Comparison of ENCODE assay signal across 12 cellular contexts in the genomic region with DNA sequence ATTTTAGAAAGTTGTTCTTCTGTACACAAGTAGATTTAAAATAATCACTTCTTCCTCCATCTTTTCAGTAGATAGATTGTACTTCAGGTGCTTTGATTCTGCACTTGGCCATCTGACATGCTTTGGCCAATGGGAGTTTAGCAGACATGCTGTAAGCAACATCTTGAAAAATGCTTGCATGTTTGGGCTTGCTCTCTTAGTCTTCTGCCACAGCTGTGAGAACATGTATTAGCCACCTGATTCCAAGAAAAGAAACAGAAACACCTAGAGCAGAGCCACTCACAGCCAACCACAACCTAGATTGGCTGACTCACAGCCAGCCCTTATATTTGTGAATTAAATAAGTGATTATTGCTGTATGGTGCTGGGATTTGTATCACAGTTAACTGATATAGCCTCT.
DNase-seq lines count a peak whose midpoint lies in the region; ATAC-seq and TF ChIP-seq lines count a peak whose summit lies in the region.
"Had no signal": no experiment of that assay in that cellular context is flagged by ENCODE, and none has a peak within 500 bp of the region (broad histone marks: within the 10 kb centered on the region; RNA-seq: fewer than 3 reads in every experiment).

No MANE protein-coding gene starts in this region.

- H3K9me3 Mint-ChIP-seq in activated T-helper 17 cell treated with anti-CD3 and anti-CD28 coated beads, Interleukin-2, amount 50 U/mL, for 72 hours: peaks cover 3% of the 10 kb centered on the region
- H3K9me3 Mint-ChIP-seq in immature natural killer cell: no peaks in the 10 kb centered on the region

- H3K4me1 Mint-ChIP-seq in activated T-helper 17 cell treated with anti-CD3 and anti-CD28 coated beads, Interleukin-2, amount 50 U/mL, for 72 hours: peaks cover 6% of the 10 kb centered on the region
- H3K4me1 Mint-ChIP-seq in immature natural killer cell: no peaks in the 10 kb centered on the region

- no peak overlapping the region for H3K27ac Mint-ChIP-seq in activated T-helper 17 cell treated with anti-CD3 and anti-CD28 coated beads, Interleukin-2, amount 50 U/mL, for 72 hours
- H3K27ac Mint-ChIP-seq in immature natural killer cell: no peak overlapping the region

- peak; percentile 97 for ATAC-seq in GM18867 (IDR thresholded peaks at IDR 0.05; ENCODE audit: unreplicated experiment)
- ATAC-seq in GM21390 (IDR thresholded peaks at IDR 0.05; ENCODE audit: unreplicated experiment): peak; percentile 97
- peak; percentile 89 for ATAC-seq in HG03103 (IDR thresholded peaks at IDR 0.05; ENCODE audit: low read depth, unreplicated experiment)
- ATAC-seq in activated T-helper 17 cell treated with anti-CD3 and anti-CD28 coated beads, Interleukin-2, amount 50 U/mL, for 72 hours (replicated peaks): peak; percentile 100
- no peak for ATAC-seq in SK-N-SH treated with all-trans-retinoic acid at 6 μM for 48 hours
- ATAC-seq: left lung, sciatic nerve had no signal

- H3K36me3 Mint-ChIP-seq in activated T-helper 17 cell treated with anti-CD3 and anti-CD28 coated beads, Interleukin-2, amount 50 U/mL, for 72 hours (ENCODE audit: low read depth): no peaks in the 10 kb centered on the region
- H3K36me3 Mint-ChIP-seq in immature natural killer cell: no peaks in the 10 kb centered on the region

- no peak overlapping the region for H3K4me3 Mint-ChIP-seq in activated T-helper 17 cell treated with anti-CD3 and anti-CD28 coated beads, Interleukin-2, amount 50 U/mL, for 72 hours
- no peak overlapping the region for H3K4me3 Mint-ChIP-seq in immature natural killer cell

- DNase-seq in SIG-M5 treated with dmso at 0.1 percent for 504 hours (lab: John Stamatoyannopoulos, UW; ENCODE audit: unreplicated experiment): no peak
- DNase-seq in immature natural killer cell: no peak
- DNase-seq in dermis blood vessel endothelial cell: no peak
- DNase-seq: adrenal gland, left lung, NCI-H226 had no signal

- peaks cover 17% of the 10 kb centered on the region for H3K27me3 Mint-ChIP-seq in activated T-helper 17 cell treated with anti-CD3 and anti-CD28 coated beads, Interleukin-2, amount 50 U/mL, for 72 hours
- H3K27me3 Mint-ChIP-seq in immature natural killer cell (ENCODE audit: low read depth in 3 of 3): peaks cover 0 to 8% (median 1%) of the 10 kb centered on the region in 3 donors

TF ChIP-seq in SK-N-SH treated with all-trans-retinoic acid at 6 μM for 48 hours, 23 proteins besides CTCF, POLR2A, EP300 and RAD21:
- TF ChIP-seq BACH2 (CRISPR knock-in tag; IDR thresholded peaks at IDR 0.05; ENCODE audit: borderline replicate concordance) (no peak), TCF4 (CRISPR knock-in tag; IDR thresholded peaks at IDR 0.05; ENCODE audit: borderline replicate concordance) (no peak), ZFP3 (CRISPR knock-in tag; IDR thresholded peaks at IDR 0.05) (no peak), RARB (CRISPR knock-in tag; IDR thresholded peaks at IDR 0.05) (no peak)
